29 cellular contexts compared by ENCODE assay signal in the genomic region with DNA sequence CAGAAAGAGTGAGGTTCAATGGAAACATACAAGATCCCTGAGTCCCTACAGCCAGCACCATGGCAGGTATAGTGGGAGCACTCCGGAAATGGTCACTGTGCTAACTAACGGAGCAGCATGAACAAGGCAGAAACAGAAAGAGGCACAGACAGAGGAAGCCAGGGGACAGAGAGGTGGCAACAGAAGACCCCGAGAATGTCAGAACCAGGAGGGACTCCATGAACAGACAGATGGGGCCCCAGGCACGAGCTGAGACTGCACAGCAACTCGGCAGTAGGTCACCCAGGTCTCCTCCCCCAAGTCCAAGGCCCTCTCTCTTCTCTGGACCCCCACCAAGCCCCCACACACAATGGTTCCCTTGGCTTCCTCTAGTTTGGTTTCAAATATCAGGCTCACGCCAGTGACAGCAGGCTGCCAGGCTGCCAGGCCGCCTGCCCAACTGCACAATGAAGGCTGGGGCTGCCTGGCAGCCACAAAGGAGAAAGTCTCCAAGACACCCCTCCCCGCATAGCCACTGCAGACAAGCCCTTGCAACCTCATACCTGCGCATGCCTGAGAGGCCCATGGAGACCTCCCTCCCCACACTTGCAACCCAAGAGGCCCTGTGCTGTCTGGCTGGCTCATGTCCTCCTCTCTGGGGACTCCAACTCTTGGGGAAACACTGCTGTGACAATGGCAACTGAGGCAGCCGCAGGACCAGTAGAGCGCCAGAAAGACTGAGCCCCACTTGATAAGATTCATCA. TPM values are rescaled to one million over a fixed set of nuclear protein-coding genes. Genes with fewer than 3 reads are reported as not detected.
DNase-seq lines count a peak whose midpoint lies in the region; FAIRE-seq and TF ChIP-seq lines count a peak whose summit lies in the region.
"Had no signal": no experiment of that assay in that cellular context is flagged by ENCODE, and none has a peak within 500 bp of the region (broad histone marks: within the 10 kb centered on the region; RNA-seq: fewer than 3 reads in every experiment).

No MANE protein-coding gene starts in this region.

- TF ChIP-seq POLR2A in transverse colon (IDR thresholded peaks at IDR 0.05), result no peak
- TF ChIP-seq POLR2A in GM12891 (IDR thresholded peaks at IDR 0.05; ENCODE audit: low read depth, low read length), result no peak

- H3K36me3 ChIP-seq in transverse colon, result no peaks in the 10 kb centered on the region
- H3K36me3 ChIP-seq: ascending aorta, pancreas had no signal

- CTCF ChIA-PET in activated CD4-positive, alpha-beta memory T cell treated with anti-CD3 and anti-CD28 coated beads, Interleukin-2, amount 10 ng/mL, durations not matched to agents 7 days and 5 days (lab: Charles Lee), result no interaction called here

- H3K36me3 Mint-ChIP-seq in type B pancreatic cell, result no peaks in the 10 kb centered on the region
- no peaks in the 10 kb centered on the region for H3K36me3 Mint-ChIP-seq in activated CD4-positive, alpha-beta memory T cell treated with anti-CD3 and anti-CD28 coated beads, Interleukin-2, amount 10 ng/mL, durations not matched to agents 7 days and 5 days (ENCODE audit: low read depth)
- H3K36me3 Mint-ChIP-seq: CD14-positive monocyte had no signal

- in situ Hi-C loops in transverse colon (cut with MboI; ENCODE audit: low pct_ligation_motif_present in 1 of 4, low pct_unique_long_range_greater_than_20kb in 1 of 4, low sequenced_read_pairs in 3 of 4), result no loop called here

- DNase-seq in NCI-H446 treated with DMSO at 0.1 percent for 48 hours (lab: John Stamatoyannopoulos, UW) (peak; percentile 19), mesenteric fat pad (ENCODE audit: low spot score) (peak; percentile 74), type B pancreatic cell (ENCODE audit: extremely low spot score, unreplicated experiment) (peak; percentile 56), transverse colon (no peak), GM12891 (ENCODE audit: insufficient read length, low spot score) (no peak)
- no peak for DNase-seq in activated CD4-positive, alpha-beta memory T cell treated with anti-CD3 and anti-CD28 coated beads, Interleukin-2, amount 10 ng/mL, durations not matched to agents 7 days and 5 days
- DNase-seq: activated CD4-positive, alpha-beta T cell treated with anti-CD3 and anti-CD28 coated beads for 36 hours; activated CD8-positive, alpha-beta memory T cell treated with anti-CD3 and anti-CD28 coated beads for 24 hours; activated gamma-delta T cell; activated T-cell treated with anti-CD3 and anti-CD28 coated beads, Interleukin-2, amount 50 U/mL, for 4 hours; DMS79 treated with DMSO at 0.1 percent for 48 hours; foreskin melanocyte; GF-D8; GOT3; mammary epithelial cell; NCI-H1048; NCI-H1694; stimulated activated CD8-positive, alpha-beta memory T cell treated with anti-CD3 and anti-CD28 coated beads, Interleukin-4, amount 100 ng/mL, for 48 hours; SW 1271; T-helper 9 cell had no signal

- peaks cover 34% of the 10 kb centered on the region for H3K27me3 Mint-ChIP-seq in type B pancreatic cell
- H3K27me3 Mint-ChIP-seq in activated CD4-positive, alpha-beta memory T cell treated with anti-CD3 and anti-CD28 coated beads, Interleukin-2, amount 10 ng/mL, durations not matched to agents 7 days and 5 days, result peaks cover 10% of the 10 kb centered on the region

- no peaks in the 10 kb centered on the region for H3K27me3 ChIP-seq in transverse colon
- H3K27me3 ChIP-seq: ascending aorta, dorsolateral prefrontal cortex, pancreas had no signal

- peaks cover 0 to 21% (median 8%) of the 10 kb centered on the region in 4 donors for H3K4me1 ChIP-seq in transverse colon
- H3K4me1 ChIP-seq: ascending aorta, pancreas had no signal

- no peak for TF ChIP-seq EP300 in transverse colon (IDR thresholded peaks at IDR 0.05; ENCODE audit: low read depth)

- POLR2A ChIA-PET in activated CD4-positive, alpha-beta memory T cell treated with anti-CD3 and anti-CD28 coated beads, Interleukin-2, amount 10 ng/mL, durations not matched to agents 7 days and 5 days (lab: Charles Lee), result no interaction called here

- no peak overlapping the region for H3K4me3 ChIP-seq in transverse colon
- H3K4me3 ChIP-seq: ascending aorta, dorsolateral prefrontal cortex, pancreas, smooth muscle cell had no signal

- H3K9me3 ChIP-seq in transverse colon, result no peaks in the 10 kb centered on the region
- H3K9me3 ChIP-seq: ascending aorta, pancreas had no signal

- intact Hi-C loops in transverse colon (cut with DNase I; ENCODE audit: low total_unique reads), result no loop called here

- peak overlapping the region; percentile 1 for H3K27ac ChIP-seq in cingulate gyrus (ENCODE audit: low read depth, low read length)
- no peak overlapping the region for H3K27ac ChIP-seq in transverse colon
- H3K27ac ChIP-seq: ascending aorta, pancreas had no signal

- no peak for FAIRE-seq in GM12891 (lab: Jason Lieb, UNC)
- FAIRE-seq: HTR-8/SVneo, pancreas, RCC 7860 had no signal

- H3K4me3 Mint-ChIP-seq in type B pancreatic cell, result no peak overlapping the region
- H3K4me3 Mint-ChIP-seq in activated CD4-positive, alpha-beta memory T cell treated with anti-CD3 and anti-CD28 coated beads, Interleukin-2, amount 10 ng/mL, durations not matched to agents 7 days and 5 days, result no peak overlapping the region
- H3K4me3 Mint-ChIP-seq: activated CD4-positive, alpha-beta T cell treated with anti-CD3 and anti-CD28 coated beads for 36 hours; activated T-cell treated with anti-CD3 and anti-CD28 coated beads, Interleukin-2, amount 50 U/mL, for 4 hours; stimulated activated naive CD8-positive, alpha-beta T cell treated with anti-CD3 and anti-CD28 coated beads, Interleukin-15, Interleukin-2, amounts not matched to agents 100 ng/mL and 50 ng/mL, for 24 hours had no signal

- 89 to 91% methylated on average over 3 to 11 of the region's 11 CpGs for WGBS in transverse colon (ENCODE audit: low coverage in 1 of 2), 2 donors

- TF ChIP-seq CTCF in type B pancreatic cell (conservative IDR thresholded peaks at IDR 0.05) (no peak), transverse colon (IDR thresholded peaks at IDR 0.05) (no peak)

- no peak overlapping the region for H3K27ac Mint-ChIP-seq in type B pancreatic cell
- no peak overlapping the region for H3K27ac Mint-ChIP-seq in activated CD4-positive, alpha-beta memory T cell treated with anti-CD3 and anti-CD28 coated beads, Interleukin-2, amount 10 ng/mL, durations not matched to agents 7 days and 5 days
- H3K27ac Mint-ChIP-seq: activated CD4-positive, alpha-beta T cell treated with anti-CD3 and anti-CD28 coated beads for 36 hours; CD14-positive monocyte; stimulated activated naive CD8-positive, alpha-beta T cell treated with anti-CD3 and anti-CD28 coated beads, Interleukin-15, Interleukin-2, amounts not matched to agents 100 ng/mL and 50 ng/mL, for 24 hours had no signal

- H3K4me1 Mint-ChIP-seq in type B pancreatic cell (ENCODE audit: unreplicated experiment), result peaks cover 13% of the 10 kb centered on the region
- H3K4me1 Mint-ChIP-seq in activated CD4-positive, alpha-beta memory T cell treated with anti-CD3 and anti-CD28 coated beads, Interleukin-2, amount 10 ng/mL, durations not matched to agents 7 days and 5 days, result peaks cover 13% of the 10 kb centered on the region

- H3K9me3 Mint-ChIP-seq in type B pancreatic cell, result no peaks in the 10 kb centered on the region
- no peaks in the 10 kb centered on the region for H3K9me3 Mint-ChIP-seq in activated CD4-positive, alpha-beta memory T cell treated with anti-CD3 and anti-CD28 coated beads, Interleukin-2, amount 10 ng/mL, durations not matched to agents 7 days and 5 days
- H3K9me3 Mint-ChIP-seq: activated T-cell treated with anti-CD3 and anti-CD28 coated beads, Interleukin-2, amount 50 U/mL, for 4 hours; stimulated activated naive CD8-positive, alpha-beta T cell treated with anti-CD3 and anti-CD28 coated beads, Interleukin-15, Interleukin-2, amounts not matched to agents 100 ng/mL and 50 ng/mL, for 24 hours had no signal

TF ChIP-seq in GM12891, 5 proteins besides CTCF, POLR2A, EP300 and RAD21:
- no peak for TF ChIP-seq POLR2AphosphoS5 (IDR thresholded peaks at IDR 0.05; ENCODE audit: low read depth, low read length)
- TF ChIP-seq SPI1 (IDR thresholded peaks at IDR 0.05; ENCODE audit: low read depth, low read length), result no peak
- no peak for TF ChIP-seq TAF1 (IDR thresholded peaks at IDR 0.05; ENCODE audit: low read depth, low read length)
- no peak for TF ChIP-seq POU2F2 (IDR thresholded peaks at IDR 0.05; ENCODE audit: low read depth, low read length)
- no peak for TF ChIP-seq PAX5 (IDR thresholded peaks at IDR 0.05; ENCODE audit: insufficient read depth, low read length, severe bottlenecking)

RNA-seq across cellular contexts. Expression of a gene that starts 54.7 kb away (rescaled TPM):
- total RNA-seq in mesenteric fat pad, result not detected
- total RNA-seq in type B pancreatic cell (ENCODE audit: low replicate concordance), result 7.6 and 45.1 TPM in 2 replicates
- total RNA-seq in transverse colon, result 1 to 10 TPM in 1 of 4 donors, under 1 TPM in 2, not detected in 1; 0.41 to 8.4 (median 0.79) TPM
- 10 to 100 TPM; 21.2 TPM for total RNA-seq in activated CD4-positive, alpha-beta memory T cell treated with anti-CD3 and anti-CD28 coated beads, Interleukin-2, amount 10 ng/mL, durations not matched to agents 7 days and 5 days
- polyA plus RNA-seq in GM12891 (2012; ENCODE audit: low read depth, missing spikeins), result 10.2 TPM
- total RNA-seq: ascending aorta had no signal
- polyA plus RNA-seq: CD14-positive monocyte had no signal

RNA-seq across cellular contexts. Expression of a gene that starts 57.4 kb away (rescaled TPM):
- 1.1 TPM for total RNA-seq in mesenteric fat pad
- total RNA-seq in type B pancreatic cell (ENCODE audit: low replicate concordance), result 4.3 and 7.7 TPM in 2 replicates
- total RNA-seq in transverse colon, result 10 to 100 TPM; 12.7 to 51.6 (median 29.7) TPM
- under 1 TPM; 0.53 to 0.63 TPM for total RNA-seq in activated CD4-positive, alpha-beta memory T cell treated with anti-CD3 and anti-CD28 coated beads, Interleukin-2, amount 10 ng/mL, durations not matched to agents 7 days and 5 days
- 0.26 TPM for polyA plus RNA-seq in GM12891 (2012; ENCODE audit: low read depth, missing spikeins)
- polyA plus RNA-seq: CD14-positive monocyte had no signal

Comparison
In these comparisons a context has a peak if more than half of its experiments do, and no peak if none do; other contexts are left out.
1. DNase-seq: peak in NCI-H446 treated with DMSO at 0.1 percent for 48 hours (single experiment), mesenteric fat pad (single experiment) and type B pancreatic cell (single experiment); none in transverse colon (single experiment), activated CD4-positive, alpha-beta memory T cell treated with anti-CD3 and anti-CD28 coated beads, Interleukin-2, amount 10 ng/mL, durations not matched to agents 7 days and 5 days (single experiment) and GM12891 (single experiment).